In genomic region chr15:36130641-36131310, GRCh38 we compare ENCODE assay signal across 22 cellular contexts.
DNase-seq lines count a peak whose midpoint lies in the region; ATAC-seq, FAIRE-seq and TF ChIP-seq lines count a peak whose summit lies in the region.
"Had no signal": no experiment of that assay in that cellular context is flagged by ENCODE, and none has a peak within 500 bp of the region (broad histone marks: within the 10 kb centered on the region; RNA-seq: fewer than 3 reads in every experiment).

No MANE protein-coding gene starts in this region.

- no peaks in the 10 kb centered on the region for H3K27me3 ChIP-seq in RWPE2 (ENCODE audit: insufficient read depth, poor library complexity, severe bottlenecking)
- no peaks in the 10 kb centered on the region for H3K27me3 ChIP-seq in foreskin keratinocyte
- no peaks in the 10 kb centered on the region for H3K27me3 ChIP-seq in tibial nerve
- H3K27me3 ChIP-seq: BLaER1 had no signal

- no peaks in the 10 kb centered on the region for H3K4me1 Mint-ChIP-seq in stimulated activated naive B cell treated with anti-CD40 and anti-IgM and Interleukin-4, amounts not matched to agents 10 μg/mL and 1 μg/mL and 100 μg/mL, for 72 hours
- H3K4me1 Mint-ChIP-seq: CD4-positive, alpha-beta memory T cell had no signal

- H3K9me3 Mint-ChIP-seq in stimulated activated naive B cell treated with anti-CD40 and anti-IgM and Interleukin-4, amounts not matched to agents 10 μg/mL and 1 μg/mL and 100 μg/mL, for 72 hours: no peaks in the 10 kb centered on the region

- H3K27ac ChIP-seq in RWPE2 (ENCODE audit: poor library complexity, severe bottlenecking) (no peak overlapping the region), epithelial cell of prostate (peak overlapping the region; percentile 43), foreskin keratinocyte (peak overlapping the region; percentile 11), tibial nerve (no peak overlapping the region)
- H3K27ac ChIP-seq: BLaER1, KMS-11 had no signal

- DNase-seq in RWPE2 (ENCODE audit: low spot score) (no peak), epithelial cell of prostate (ENCODE audit: low read depth, low spot score) (no peak), foreskin keratinocyte (peak in 1 of 2 donors; percentile 56), tibial nerve (ENCODE audit: low spot score in 2 of 2) (no peak), HT-29 (ENCODE audit: low spot score) (no peak), KBM-7 (no peak)
- no peak for DNase-seq in stimulated activated naive B cell treated with anti-CD40 and anti-IgM and Interleukin-4, amounts not matched to agents 10 μg/mL and 1 μg/mL and 100 μg/mL, for 72 hours
- DNase-seq: Caco-2; CD4-positive, alpha-beta memory T cell; DND-41; NCI-H1105; NCI-H146; NCI-H2029; NCI-H2227 treated with DMSO at 0.1 percent for 48 hours; NCI-H510A; NCI-H774; NK-92 treated with Interleukin-12 subunit alpha and Interleukin-12 subunit beta, amount 100 ng/mL, for 24 hours had no signal

- no peak for TF ChIP-seq EP300 in tibial nerve (IDR thresholded peaks at IDR 0.05)

- WGBS in tibial nerve, 2 donors: 48 to 59% methylated on average over 3 of the region's 3 CpGs

- H3K9me3 ChIP-seq in RWPE2 (ENCODE audit: severe bottlenecking): no peaks in the 10 kb centered on the region
- no peaks in the 10 kb centered on the region for H3K9me3 ChIP-seq in tibial nerve
- H3K9me3 ChIP-seq: BLaER1, Caco-2 had no signal

- no peak overlapping the region for H3K4me3 Mint-ChIP-seq in stimulated activated naive B cell treated with anti-CD40 and anti-IgM and Interleukin-4, amounts not matched to agents 10 μg/mL and 1 μg/mL and 100 μg/mL, for 72 hours
- H3K4me3 Mint-ChIP-seq: CD4-positive, alpha-beta memory T cell had no signal

- H3K36me3 ChIP-seq in RWPE2 (ENCODE audit: low read depth) (no peaks in the 10 kb centered on the region), tibial nerve (no peaks in the 10 kb centered on the region)
- H3K36me3 ChIP-seq: BLaER1 had no signal

- in situ Hi-C loops in KBM-7 (cut with MboI; ENCODE audit: low pct_unique_long_range_greater_than_20kb, low sequenced_read_pairs): no loop called here

- no peaks in the 10 kb centered on the region for H3K36me3 Mint-ChIP-seq in stimulated activated naive B cell treated with anti-CD40 and anti-IgM and Interleukin-4, amounts not matched to agents 10 μg/mL and 1 μg/mL and 100 μg/mL, for 72 hours
- H3K36me3 Mint-ChIP-seq: CD4-positive, alpha-beta memory T cell had no signal

- no peaks in the 10 kb centered on the region for H3K27me3 Mint-ChIP-seq in stimulated activated naive B cell treated with anti-CD40 and anti-IgM and Interleukin-4, amounts not matched to agents 10 μg/mL and 1 μg/mL and 100 μg/mL, for 72 hours
- H3K27me3 Mint-ChIP-seq: CD4-positive, alpha-beta memory T cell had no signal

- no peak for TF ChIP-seq POLR2A in tibial nerve (IDR thresholded peaks at IDR 0.05)

- peak; percentile 87 for FAIRE-seq in G401.6 (lab: Jason Lieb, UNC)
- FAIRE-seq: GM12891 had no signal

- TF ChIP-seq CTCF in RWPE2 (IDR thresholded peaks at IDR 0.05; ENCODE audit: poor library complexity, severe bottlenecking) (no peak), foreskin keratinocyte (conservative IDR thresholded peaks at IDR 0.05) (no peak), tibial nerve (IDR thresholded peaks at IDR 0.05) (no peak)

- H3K4me3 ChIP-seq in RWPE2 (ENCODE audit: severe bottlenecking): no peak overlapping the region
- H3K4me3 ChIP-seq in tibial nerve: no peak overlapping the region
- H3K4me3 ChIP-seq: BLaER1 had no signal

- H3K4me1 ChIP-seq in RWPE2 (ENCODE audit: insufficient read depth, poor library complexity, severe bottlenecking) (peaks cover 14% of the 10 kb centered on the region), foreskin keratinocyte (peaks cover 10% of the 10 kb centered on the region), tibial nerve (no peaks in the 10 kb centered on the region)
- H3K4me1 ChIP-seq: BLaER1, Caco-2 had no signal

- H3K27ac Mint-ChIP-seq in stimulated activated naive B cell treated with anti-CD40 and anti-IgM and Interleukin-4, amounts not matched to agents 10 μg/mL and 1 μg/mL and 100 μg/mL, for 72 hours: no peak overlapping the region
- H3K27ac Mint-ChIP-seq: CD4-positive, alpha-beta memory T cell had no signal

- ATAC-seq in RWPE2 (ENCODE audit: low read depth): peak; percentile 56
- ATAC-seq in foreskin keratinocyte: peak; percentile 54
- no peak for ATAC-seq in stimulated activated naive B cell treated with anti-CD40 and anti-IgM and Interleukin-4, amounts not matched to agents 10 μg/mL and 1 μg/mL and 100 μg/mL, for 72 hours (replicated peaks)
- ATAC-seq: SK-N-SH treated with all-trans-retinoic acid at 6 μM for 48 hours had no signal

Comparison
In these comparisons a context has a peak if more than half of its experiments do, and no peak if none do; other contexts are left out.
1. ATAC-seq: peak in RWPE2 (single experiment) and foreskin keratinocyte (single experiment); none in stimulated activated naive B cell treated with anti-CD40 and anti-IgM and Interleukin-4, amounts not matched to agents 10 μg/mL and 1 μg/mL and 100 μg/mL, for 72 hours (0 of 2).
2. H3K27ac ChIP-seq: peak in epithelial cell of prostate (single experiment) and foreskin keratinocyte (single experiment); none in RWPE2 (single experiment) and tibial nerve (0 of 4).